13 cellular contexts compared by ENCODE assay signal in genomic region chr2:17934721-17935120, GRCh38. TPM values are rescaled to one million over a fixed set of nuclear protein-coding genes. Genes with fewer than 3 reads are reported as not detected.
DNase-seq lines count a peak whose midpoint lies in the region; ATAC-seq and TF ChIP-seq lines count a peak whose summit lies in the region.
"Had no signal": no experiment of that assay in that cellular context is flagged by ENCODE, and none has a peak within 500 bp of the region (broad histone marks: within the 10 kb centered on the region; RNA-seq: fewer than 3 reads in every experiment).

No MANE protein-coding gene starts in this region.

- H3K9me2 ChIP-seq in PC-3 (replicated peaks; ENCODE audit: low read length): no peaks in the 10 kb centered on the region

- H2AFZ ChIP-seq in PC-3 (ENCODE audit: low read length) (no peak overlapping the region), smooth muscle cell (ENCODE audit: low read depth) (no peak overlapping the region)

- intact Hi-C loops in PC-3 (cut with micrococcal nuclease): no loop called here

- no peak for ATAC-seq in PC-3
- ATAC-seq in HG03039 (IDR thresholded peaks at IDR 0.05; ENCODE audit: unreplicated experiment): no peak
- ATAC-seq: activated CD8-positive, alpha-beta T cell treated with anti-CD3 and anti-CD28 coated beads, Interleukin-2, amount 10 ng/mL, durations not matched to agents 7 days and 5 days had no signal

- H3K36me3 ChIP-seq in PC-3 (ENCODE audit: low read depth, low read length) (no peaks in the 10 kb centered on the region), smooth muscle cell (ENCODE audit: low read depth) (no peaks in the 10 kb centered on the region)

- H3K79me2 ChIP-seq in PC-3 (ENCODE audit: low read length) (no peaks in the 10 kb centered on the region), smooth muscle cell (ENCODE audit: low read depth) (no peaks in the 10 kb centered on the region)

- WGBS in smooth muscle cell (ENCODE audit: low lambda C conversion rate): 71% methylated on average over 4 of the region's 4 CpGs

- CTCF ChIA-PET in PC-3 (lab: Charles Lee): no interaction called here

- BruUV-seq in PC-3 (replicated peaks; lab: Mats Ljungman, UMichigan): no TSS peak

- H3K4me1 ChIP-seq in PC-3 (ENCODE audit: insufficient read depth, low read length) (no peaks in the 10 kb centered on the region), smooth muscle cell (ENCODE audit: low read depth) (no peaks in the 10 kb centered on the region)

- H3K27me3 ChIP-seq in PC-3 (ENCODE audit: low read length) (peaks cover 12% of the 10 kb centered on the region; the same call in 1 of the 2 replicates), smooth muscle cell (ENCODE audit: low read depth) (no peaks in the 10 kb centered on the region)

- H4K20me1 ChIP-seq in PC-3 (ENCODE audit: low read length): no peaks in the 10 kb centered on the region
- H4K20me1 ChIP-seq in smooth muscle cell (ENCODE audit: low read depth): no peaks in the 10 kb centered on the region

- POLR2A ChIA-PET in PC-3 (lab: Charles Lee; ENCODE audit: unreplicated experiment): no interaction called here

- H3F3A ChIP-seq in PC-3 (ENCODE audit: low read length, unreplicated experiment) (no peaks in the 10 kb centered on the region), smooth muscle cell (ENCODE audit: low read depth) (no peaks in the 10 kb centered on the region)

- DNase-seq in EL (peak; percentile 76), PC-3 (peak; percentile 28), fibroblast of gingiva (ENCODE audit: low read depth) (peak; percentile 63), smooth muscle cell (lab: John Stamatoyannopoulos, UW; ENCODE audit: unreplicated experiment) (no peak)
- DNase-seq in stimulated activated CD4-positive, alpha-beta T cell treated with anti-CD3 and anti-CD28 coated beads, Interleukin-2, amount 100 ng/mL, for 48 hours: no peak
- no peak for DNase-seq in activated T-cell treated with anti-CD3 and anti-CD28 coated beads, Interleukin-2, amount 50 U/mL, for 1 hour
- DNase-seq: activated CD8-positive, alpha-beta T cell treated with anti-CD3 and anti-CD28 coated beads, Interleukin-2, amount 10 ng/mL, durations not matched to agents 7 days and 5 days; activated effector memory CD4-positive, alpha-beta T cell treated with anti-CD3 and anti-CD28 coated beads, Interleukin-2, amount 50 U/mL, for 16 hours; Calu3; central memory CD4-positive, alpha-beta T cell; erythroblast; NCI-H1417 treated with DMSO at 0.1 percent for 48 hours had no signal

- no peak for TF ChIP-seq CTCF in PC-3 (conservative IDR thresholded peaks at IDR 0.05; ENCODE audit: low read depth, low read length)
- no peak for TF ChIP-seq CTCF in smooth muscle cell (IDR thresholded peaks at IDR 0.05; ENCODE audit: borderline replicate concordance, insufficient read depth, poor library complexity, severe bottlenecking)

- H3K9ac ChIP-seq in PC-3 (ENCODE audit: low read length) (no peak overlapping the region), smooth muscle cell (ENCODE audit: low read depth) (no peak overlapping the region)

- H3K9me3 ChIP-seq in PC-3 (ENCODE audit: low read length) (no peaks in the 10 kb centered on the region), smooth muscle cell (replicated peaks; ENCODE audit: low read depth) (no peaks in the 10 kb centered on the region)

- H3K27ac ChIP-seq in PC-3 (ENCODE audit: low read length) (no peak overlapping the region), smooth muscle cell (ENCODE audit: low read depth) (peak overlapping the region; percentile 37)

- no peak overlapping the region for H3K4me2 ChIP-seq in PC-3 (ENCODE audit: low read length)
- no peak overlapping the region for H3K4me2 ChIP-seq in smooth muscle cell

- H3K4me3 ChIP-seq in PC-3 (ENCODE audit: low read length) (no peak overlapping the region), smooth muscle cell (no peak overlapping the region)

RNA-seq across cellular contexts. Expression of gene KCNS3, which starts 56.3 kb away (rescaled TPM):
- total RNA-seq in PC-3 (2014; rRNA removed): 5.8 and 7.9 TPM in 2 replicates
- total RNA-seq in smooth muscle cell: 31.0 and 50.1 TPM in 2 replicates
- polyA plus RNA-seq in smooth muscle cell: 30.4 and 48.2 TPM in 2 replicates
- total RNA-seq: activated CD8-positive, alpha-beta T cell treated with anti-CD3 and anti-CD28 coated beads, Interleukin-2, amount 10 ng/mL, durations not matched to agents 7 days and 5 days had no signal

Comparison
In these comparisons a context has a peak if more than half of its experiments do, and no peak if none do; other contexts are left out.
1. DNase-seq: peak in EL (single experiment), PC-3 (single experiment) and fibroblast of gingiva (single experiment); none in smooth muscle cell (single experiment), stimulated activated CD4-positive, alpha-beta T cell treated with anti-CD3 and anti-CD28 coated beads, Interleukin-2, amount 100 ng/mL, for 48 hours (0 of 2) and activated T-cell treated with anti-CD3 and anti-CD28 coated beads, Interleukin-2, amount 50 U/mL, for 1 hour (single experiment).